Comparison of ENCODE assay signal across 8 cellular contexts in the genomic region with DNA sequence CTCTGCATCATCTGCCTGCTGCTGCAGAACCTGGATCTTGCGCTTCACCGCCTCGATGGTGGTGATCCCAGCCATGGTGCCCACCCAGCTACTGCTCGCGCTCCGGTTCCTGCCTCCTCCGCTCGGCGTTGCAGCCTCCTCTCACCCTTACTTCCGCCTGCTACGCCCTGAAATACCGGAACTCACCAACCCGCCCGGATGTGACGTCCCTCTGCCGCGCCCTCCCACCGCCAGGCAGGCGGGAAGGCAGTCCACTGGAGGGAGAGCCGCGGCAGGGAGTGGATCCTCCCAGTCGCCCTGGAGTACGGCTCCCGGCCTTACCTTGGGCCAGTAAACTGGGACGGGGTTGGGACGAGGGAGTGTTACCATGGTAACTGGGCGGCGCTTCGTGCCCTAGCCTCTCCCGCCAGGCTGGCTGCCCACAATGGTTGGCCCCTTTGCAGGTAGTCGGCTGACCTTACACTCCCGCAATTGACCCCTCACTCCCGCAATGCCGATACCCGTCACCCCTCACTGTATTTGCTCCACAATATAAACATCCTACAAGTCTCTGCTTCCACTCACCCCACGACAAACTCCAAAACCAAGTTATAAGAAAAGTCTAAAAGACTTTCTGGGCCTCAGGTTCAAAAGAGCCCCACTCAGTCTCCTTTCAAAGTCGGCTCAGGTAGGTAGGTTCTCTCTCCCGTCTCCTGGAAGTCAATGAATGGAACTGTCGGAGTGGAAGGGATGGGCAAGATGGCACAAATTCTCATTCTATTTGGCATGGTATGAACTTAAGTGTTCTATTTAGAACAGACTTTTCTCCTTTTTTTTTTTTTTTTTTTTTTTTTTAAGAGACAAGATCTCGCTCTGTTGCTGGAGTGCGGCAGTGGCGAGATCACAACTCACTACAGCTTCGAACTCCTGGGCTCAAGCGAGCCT. TPM values are rescaled to one million over a fixed set of nuclear protein-coding genes. Genes with fewer than 3 reads are reported as not detected.
A peak's percentile ranks its signal among the peaks of the same experiment; 100 is the strongest.
DNase-seq lines count a peak whose midpoint lies in the region; ATAC-seq and TF ChIP-seq lines count a peak whose summit lies in the region.

No MANE protein-coding gene starts in this region.

- in situ Hi-C loops in GM18951 (cut with MboI; ENCODE audit: low sequenced_read_pairs, unreplicated experiment): loop anchor here (10.0 kb wide), 1 partner anchor 91 kb away; a partner anchor contains a TSS

- ATAC-seq in HG03175 (IDR thresholded peaks at IDR 0.05; ENCODE audit: unreplicated experiment): peak; percentile 79

- peaks cover 0 to 18% (median 2%) of the 10 kb centered on the region in 6 donors for H3K36me3 ChIP-seq in spleen

- no peaks in the 10 kb centered on the region for H3K9me3 ChIP-seq in spleen

- intact Hi-C loops in spleen (cut with DNase I; ENCODE audit: low total_unique reads): no loop called here

- peak overlapping the region; percentile 90 to 99 (median 97) for H3K27ac ChIP-seq in spleen

- DNase-seq in AG08396 (ENCODE audit: low spot score) (peak; percentile 95), NCI-H345 (lab: John Stamatoyannopoulos, UW) (peak; percentile 100), inferior parietal cortex (ENCODE audit: extremely low spot score) (peak; percentile 95), spleen (peak; percentile 99)
- peak; percentile 82 to 90 (median 88) for DNase-seq in activated CD4-positive, CD25-positive, alpha-beta regulatory T cell (lab: John Stamatoyannopoulos, UW)
- peak; percentile 92 for DNase-seq in central memory CD4-positive, alpha-beta T cell

- peak overlapping the region; percentile 92 to 100 (median 98) for H3K4me3 ChIP-seq in spleen

- TF ChIP-seq POLR2A in GM18951 (IDR thresholded peaks at IDR 0.05; ENCODE audit: extremely low read depth, insufficient read depth, insufficient read length) (peak; percentile 98), spleen (IDR thresholded peaks at IDR 0.05) (peak; percentile 87 to 99 (median 98))

- H3K4me1 ChIP-seq in spleen: peaks cover 41 to 49% (median 46%) of the 10 kb centered on the region in 6 donors

- H3K27me3 ChIP-seq in spleen (replicated peaks in 1 of 7): peaks cover 0 to 4% (median 0%) of the 10 kb centered on the region in 7 donors

- WGBS in spleen, 5 donors: 11 to 15% (median 11%) methylated on average over 35 to 44 of the region's 44 CpGs

- peak in 9 of 11 experiments; percentile 18 to 64 (median 46) for TF ChIP-seq CTCF in spleen (IDR thresholded peaks at IDR 0.05 in 8 of 11, conservative IDR thresholded peaks at IDR 0.05 in 3 of 11)

RNA-seq across cellular contexts. Expression of a gene that starts 8.6 kb away (rescaled TPM):
- total RNA-seq in spleen: 100 to 1,000 TPM; 383 to 596 (median 456) TPM
- 100 to 1,000 TPM; 221 to 315 (median 240) TPM for polyA plus RNA-seq in spleen

RNA-seq across cellular contexts. Expression of a gene that starts 22.8 kb away (rescaled TPM):
- total RNA-seq in spleen: not detected
- not detected for polyA plus RNA-seq in spleen

RNA-seq across cellular contexts. Expression of a gene that starts 28.4 kb away (rescaled TPM):
- under 1 TPM in 5 of 7 donors, not detected in 2; 0.06 to 0.34 (median 0.10) TPM for total RNA-seq in spleen
- polyA plus RNA-seq in spleen: under 1 TPM in 1 of 3 donors, not detected in 2; 0.02 TPM

RNA-seq across cellular contexts. Expression of a gene that starts 37.4 kb away (rescaled TPM):
- 100 to 1,000 TPM in 5 of 7 donors, 10 to 100 TPM in 2; 89.5 to 156 (median 134) TPM for total RNA-seq in spleen
- polyA plus RNA-seq in spleen: 10 to 100 TPM; 36.8 to 58.0 (median 44.4) TPM

Comparison
In these comparisons a context has a peak if more than half of its experiments do, and no peak if none do; other contexts are left out.
1. Peak in every context shown above with its lines: DNase-seq, ATAC-seq, H3K4me3 ChIP-seq and H3K27ac ChIP-seq.